ENCODE assay signal across 8 cellular contexts in genomic region chr17:69581061-69581955, GRCh38.
A peak's percentile ranks its signal among the peaks of the same experiment; 100 is the strongest.
DNase-seq lines count a peak whose midpoint lies in the region; ATAC-seq and TF ChIP-seq lines count a peak whose summit lies in the region.

No MANE protein-coding gene starts in this region.

- no peak for TF ChIP-seq POLR2A in sigmoid colon (IDR thresholded peaks at IDR 0.05)

- H3K9me3 ChIP-seq in sigmoid colon = no peaks in the 10 kb centered on the region

- H3K27ac ChIP-seq in sigmoid colon = no peak overlapping the region

- peak overlapping the region; percentile 51 for H3K27ac Mint-ChIP-seq in T-helper 1 cell treated with Interleukin-12 subunit alpha and Interleukin-12 subunit beta and Interleukin-4 antibody, amounts not matched to agents 30 μg/mL and 1 μg/mL, for 36 hours
- H3K27ac Mint-ChIP-seq in natural killer cell = peak overlapping the region in 1 of 2 donors; percentile 75

- H3K4me3 ChIP-seq in sigmoid colon = no peak overlapping the region

- H3K36me3 Mint-ChIP-seq in T-helper 1 cell treated with Interleukin-12 subunit alpha and Interleukin-12 subunit beta and Interleukin-4 antibody, amounts not matched to agents 30 μg/mL and 1 μg/mL, for 36 hours (ENCODE audit: low read depth) = no peaks in the 10 kb centered on the region
- no peaks in the 10 kb centered on the region for H3K36me3 Mint-ChIP-seq in natural killer cell

- H3K27me3 Mint-ChIP-seq in T-helper 1 cell treated with Interleukin-12 subunit alpha and Interleukin-12 subunit beta and Interleukin-4 antibody, amounts not matched to agents 30 μg/mL and 1 μg/mL, for 36 hours (ENCODE audit: low read depth) = peaks cover 16% of the 10 kb centered on the region
- H3K27me3 Mint-ChIP-seq in natural killer cell (ENCODE audit: low read depth in 2 of 2) = peaks cover 14 to 25% of the 10 kb centered on the region in 2 donors

- no peak for TF ChIP-seq CTCF in natural killer cell (IDR thresholded peaks at IDR 0.05)
- TF ChIP-seq CTCF in sigmoid colon (IDR thresholded peaks at IDR 0.05) = no peak

- no peaks in the 10 kb centered on the region for H3K4me1 ChIP-seq in sigmoid colon

- intact Hi-C loops in natural killer cell (cut with micrococcal nuclease) = no loop called here
- intact Hi-C loops in sigmoid colon (cut with DNase I) = no loop called here

- peaks cover 7% of the 10 kb centered on the region for H3K4me1 Mint-ChIP-seq in T-helper 1 cell treated with Interleukin-12 subunit alpha and Interleukin-12 subunit beta and Interleukin-4 antibody, amounts not matched to agents 30 μg/mL and 1 μg/mL, for 36 hours (ENCODE audit: low read depth)
- H3K4me1 Mint-ChIP-seq in natural killer cell = peaks cover 5 to 18% of the 10 kb centered on the region in 2 donors

- DNase-seq in NOMO-1 treated with DMSO at 0.1 percent for 48 hours (lab: John Stamatoyannopoulos, UW; ENCODE audit: unreplicated experiment) (peak; percentile 23), NOMO-1 treated with dmso at 0.1 percent for 144 hours (lab: John Stamatoyannopoulos, UW; ENCODE audit: unreplicated experiment) (no peak), natural killer cell (no peak), mesenteric fat pad (ENCODE audit: low spot score) (no peak), sigmoid colon (no peak), occipital lobe (lab: John Stamatoyannopoulos, UW) (no peak)

- ATAC-seq in HG02852 (IDR thresholded peaks at IDR 0.05; ENCODE audit: unreplicated experiment) = peak; percentile 76
- ATAC-seq in natural killer cell = peak; percentile 57 to 86 (median 75)

- no peaks in the 10 kb centered on the region for H3K9me3 Mint-ChIP-seq in T-helper 1 cell treated with Interleukin-12 subunit alpha and Interleukin-12 subunit beta and Interleukin-4 antibody, amounts not matched to agents 30 μg/mL and 1 μg/mL, for 36 hours
- no peaks in the 10 kb centered on the region for H3K9me3 Mint-ChIP-seq in natural killer cell

- H3K27me3 ChIP-seq in sigmoid colon = no peaks in the 10 kb centered on the region

- 32 to 50% methylated on average over 18 of the region's 18 CpGs for WGBS in sigmoid colon, 2 donors

- peak overlapping the region; percentile 79 for H3K4me3 Mint-ChIP-seq in T-helper 1 cell treated with Interleukin-12 subunit alpha and Interleukin-12 subunit beta and Interleukin-4 antibody, amounts not matched to agents 30 μg/mL and 1 μg/mL, for 36 hours
- H3K4me3 Mint-ChIP-seq in natural killer cell = peak overlapping the region; percentile 83

- H3K36me3 ChIP-seq in sigmoid colon = no peaks in the 10 kb centered on the region

- TF ChIP-seq EP300 in sigmoid colon (IDR thresholded peaks at IDR 0.05) = no peak
